8 cellular contexts compared by ENCODE assay signal in genomic region chr11:9568854-9569587, GRCh38. TPM values are rescaled to one million over a fixed set of nuclear protein-coding genes. Genes with fewer than 3 reads are reported as not detected.
DNase-seq lines count a peak whose midpoint lies in the region; ATAC-seq and TF ChIP-seq lines count a peak whose summit lies in the region.

No MANE protein-coding gene starts in this region.

- H3K4me3 ChIP-seq in fibroblast of villous mesenchyme (ENCODE audit: low read depth, low read length), result peak overlapping the region; percentile 29
- H3K4me3 ChIP-seq in parathyroid adenoma (ENCODE audit: low read depth, low read length), result peak overlapping the region; percentile 27

- H3K4me3 Mint-ChIP-seq in IgD-negative memory B cell, result peak overlapping the region; percentile 44 to 91 (median 55)
- H3K4me3 Mint-ChIP-seq in T-helper 17 cell, result peak overlapping the region; percentile 39

- H3K36me3 Mint-ChIP-seq in IgD-negative memory B cell, result no peaks in the 10 kb centered on the region
- no peaks in the 10 kb centered on the region for H3K36me3 Mint-ChIP-seq in T-helper 17 cell (ENCODE audit: low read depth)

- H3K27me3 ChIP-seq in parathyroid adenoma (ENCODE audit: control insufficient read depth, insufficient read depth, low read length), result no peaks in the 10 kb centered on the region

- ATAC-seq in T-helper 17 cell (peak; percentile 24), GM19452 (IDR thresholded peaks at IDR 0.05; ENCODE audit: unreplicated experiment) (no peak)

- H3K4me2 ChIP-seq in parathyroid adenoma (ENCODE audit: low read length), result peak overlapping the region; percentile 65

- H3K27ac Mint-ChIP-seq in IgD-negative memory B cell (peak overlapping the region; percentile 75 to 99 (median 94)), T-helper 17 cell (peak overlapping the region; percentile 93)

- TF ChIP-seq CTCF in fibroblast of villous mesenchyme (IDR thresholded peaks at IDR 0.05; ENCODE audit: insufficient read depth, low read depth, low read length) (no peak), parathyroid adenoma (IDR thresholded peaks at IDR 0.05) (no peak)

- DNase-seq in COLO829 (ENCODE audit: low spot score) (peak; percentile 45), T-helper 17 cell (no peak), fibroblast of villous mesenchyme (ENCODE audit: low read depth) (peak; percentile 94), NCI-H2171 (lab: John Stamatoyannopoulos, UW) (no peak)
- DNase-seq in stimulated activated CD4-positive, alpha-beta T cell treated with anti-CD3 and anti-CD28 coated beads, Interleukin-4, amount 100 ng/mL, for 24 hours, result no peak

- no peak overlapping the region for H3K9ac ChIP-seq in parathyroid adenoma

- peaks cover 21% of the 10 kb centered on the region for H3K4me1 ChIP-seq in parathyroid adenoma

- peaks cover 1% of the 10 kb centered on the region for H3K27me3 Mint-ChIP-seq in IgD-negative memory B cell
- H3K27me3 Mint-ChIP-seq in T-helper 17 cell, result no peaks in the 10 kb centered on the region

- H3K79me2 ChIP-seq in parathyroid adenoma, result no peaks in the 10 kb centered on the region

- H3K4me1 Mint-ChIP-seq in IgD-negative memory B cell (peaks cover 32 to 44% (median 38%) of the 10 kb centered on the region in 3 donors), T-helper 17 cell (peaks cover 24% of the 10 kb centered on the region)

- H3K36me3 ChIP-seq in parathyroid adenoma (ENCODE audit: control insufficient read depth, insufficient read depth, low read length), result no peaks in the 10 kb centered on the region

- H3K27ac ChIP-seq in parathyroid adenoma, result peak overlapping the region; percentile 97

- peak overlapping the region; percentile 72 for H2AFZ ChIP-seq in parathyroid adenoma

- H3K9me3 ChIP-seq in T-helper 17 cell (ENCODE audit: control insufficient read depth, low read length, poor library complexity, severe bottlenecking), result no peaks in the 10 kb centered on the region
- no peaks in the 10 kb centered on the region for H3K9me3 ChIP-seq in parathyroid adenoma (ENCODE audit: control insufficient read depth, low read length)

- no peaks in the 10 kb centered on the region for H3K9me3 Mint-ChIP-seq in IgD-negative memory B cell

RNA-seq across cellular contexts. Expression of gene WEE1, which starts 4.4 kb away (rescaled TPM):
- polyA plus RNA-seq in IgD-negative memory B cell, result 47.8 TPM
- total RNA-seq in T-helper 17 cell (10 to 100 TPM; 20.8 to 24.9 TPM), fibroblast of villous mesenchyme (51.2 and 88.9 TPM in 2 replicates)

Comparison
In these comparisons a context has a peak if more than half of its experiments do, and no peak if none do; other contexts are left out.
1. DNase-seq: peak in COLO829 (single experiment) and fibroblast of villous mesenchyme (single experiment); none in T-helper 17 cell (0 of 3), stimulated activated CD4-positive, alpha-beta T cell treated with anti-CD3 and anti-CD28 coated beads, Interleukin-4, amount 100 ng/mL, for 24 hours (single experiment) and NCI-H2171 (single experiment).